ENCODE assay signal across 8 cellular contexts in the genomic region with DNA sequence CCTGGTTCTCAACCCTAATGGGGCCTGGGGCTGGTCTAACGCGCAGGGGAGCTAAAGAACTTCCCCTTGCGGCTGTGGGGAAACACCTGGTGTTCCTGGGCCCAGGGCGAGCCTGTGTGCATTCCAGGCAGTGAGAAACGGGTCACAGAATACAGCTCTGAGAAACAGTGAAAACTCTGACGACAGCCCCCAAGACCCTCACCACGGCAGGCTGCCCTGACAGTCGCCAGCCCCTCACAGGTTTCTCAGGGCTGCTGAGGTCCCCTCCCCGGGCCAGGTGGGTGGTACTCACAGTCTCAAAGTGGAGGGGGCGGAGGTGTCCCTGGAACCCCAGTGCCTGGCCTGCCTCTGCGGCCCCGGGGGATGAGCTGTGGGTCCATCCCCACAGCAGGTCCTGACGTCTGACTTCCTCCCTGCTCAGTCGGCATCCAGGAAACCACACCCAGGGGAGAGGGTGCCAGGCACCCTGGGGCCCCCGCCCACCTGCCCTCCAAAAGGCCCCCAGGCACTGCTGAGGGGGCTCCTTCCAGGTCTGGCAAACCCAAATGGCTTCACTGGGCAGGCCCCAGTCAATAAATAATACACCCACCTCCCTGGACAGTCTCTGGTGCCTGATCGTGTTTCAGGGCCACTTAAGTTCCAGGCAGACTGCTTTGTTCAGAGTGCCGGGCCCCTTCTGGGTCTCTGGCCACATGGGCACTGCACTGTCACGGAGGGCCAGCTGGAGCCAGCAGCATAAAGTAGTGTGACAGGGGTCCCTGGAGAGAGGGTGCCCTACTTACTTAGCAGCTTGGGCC. TPM values are rescaled to one million over a fixed set of nuclear protein-coding genes. Genes with fewer than 3 reads are reported as not detected.
DNase-seq lines count a peak whose midpoint lies in the region; ATAC-seq and TF ChIP-seq lines count a peak whose summit lies in the region.

No MANE protein-coding gene starts in this region.

- no peak for TF ChIP-seq CTCF in mucosa of descending colon (IDR thresholded peaks at IDR 0.05)

- H3K36me3 ChIP-seq in mucosa of descending colon (ENCODE audit: low read depth): no peaks in the 10 kb centered on the region

- ATAC-seq in GM21423 (IDR thresholded peaks at IDR 0.05; ENCODE audit: unreplicated experiment) (peak; percentile 17), mucosa of descending colon (peak; percentile 44), HG03039 (IDR thresholded peaks at IDR 0.05; ENCODE audit: unreplicated experiment) (no peak)

- peaks cover 14% of the 10 kb centered on the region for H3K4me1 ChIP-seq in mucosa of descending colon (ENCODE audit: low read depth)

- no peak overlapping the region for H3K4me3 ChIP-seq in mucosa of descending colon

- H3K9me3 ChIP-seq in mucosa of descending colon: no peaks in the 10 kb centered on the region

- DNase-seq in NCI-H2029 (lab: John Stamatoyannopoulos, UW): peak; percentile 51
- DNase-seq in activated gamma-delta T cell treated with anti-CD3 and anti-CD28 coated beads, Interleukin-2, amount 50 U/mL, for 16 hours (ENCODE audit: low read depth): peak; percentile 34
- peak in 2 of 3 donors; percentile 55 to 82 for DNase-seq in mucosa of descending colon
- DNase-seq in cerebellum (ENCODE audit: low spot score): no peak
- DNase-seq in OCI-M1 (lab: John Stamatoyannopoulos, UW): no peak
- DNase-seq in kidney glomerular epithelial cell (lab: John Stamatoyannopoulos, UW): no peak

- intact Hi-C loops in mucosa of descending colon (cut with DNase I, micrococcal nuclease): no loop called here

RNA-seq across cellular contexts. Expression of a gene that starts 57.7 kb away (rescaled TPM):
- total RNA-seq in mucosa of descending colon (10 to 100 TPM; 19.8 to 42.2 (median 21.9) TPM), cerebellum (27.2 TPM)

Comparison
In these comparisons a context has a peak if more than half of its experiments do, and no peak if none do; other contexts are left out.
1. DNase-seq: peak in NCI-H2029 (single experiment), activated gamma-delta T cell treated with anti-CD3 and anti-CD28 coated beads, Interleukin-2, amount 50 U/mL, for 16 hours (single experiment) and mucosa of descending colon (2 of 3); none in cerebellum (single experiment), OCI-M1 (single experiment) and kidney glomerular epithelial cell (single experiment).